ENCODE assay signal across 1 cellular context in the genomic region with DNA sequence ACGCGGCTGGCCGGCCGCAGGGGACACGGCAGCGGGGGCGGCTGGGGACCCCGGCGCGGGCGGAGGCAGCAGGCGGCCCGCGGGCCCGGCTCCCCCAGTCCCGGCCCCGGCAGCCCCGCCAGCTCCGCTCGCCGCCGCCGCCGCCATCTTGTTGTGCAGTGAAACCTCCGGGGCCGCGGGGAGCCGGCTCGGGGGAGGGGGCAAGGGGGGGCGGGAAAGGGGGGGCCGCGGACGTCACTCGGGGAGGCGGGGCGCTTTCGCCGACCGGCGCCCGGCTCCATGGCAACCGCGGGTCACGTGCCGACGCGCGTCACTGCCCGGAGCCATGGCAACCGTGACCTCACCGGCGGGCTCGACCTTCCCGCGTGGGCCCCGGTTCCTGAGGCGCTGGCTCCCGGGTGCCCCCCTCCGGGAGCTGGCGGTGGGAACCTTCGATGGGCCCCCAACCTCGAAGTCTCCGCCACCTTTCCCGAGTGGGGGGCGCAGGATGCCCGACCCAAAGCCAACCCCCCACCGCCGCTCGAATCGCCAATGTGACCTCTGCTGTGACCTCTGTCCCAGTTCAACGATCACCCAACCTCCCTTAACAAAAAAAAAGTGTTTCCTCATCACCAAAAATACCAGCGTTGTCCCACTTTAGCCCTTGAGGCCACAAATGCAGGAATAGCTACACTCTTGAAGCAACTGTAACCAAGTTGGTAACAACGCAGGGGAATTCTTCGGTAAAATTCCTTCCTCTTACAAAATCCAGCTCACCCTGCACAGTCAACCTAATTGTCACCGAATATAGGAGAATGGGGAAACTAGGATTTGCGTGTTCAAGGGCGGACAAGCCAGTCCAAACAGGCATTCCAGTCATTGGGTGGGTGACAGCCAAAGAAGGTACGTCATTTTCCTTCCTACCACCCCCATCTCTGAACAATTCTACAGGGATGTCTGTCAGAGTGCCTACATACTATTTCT.
TF ChIP-seq lines count a peak whose summit lies in the region.

A gene (minus strand): TSS at position 160 of the 963 bp plus-strand sequence. CDS start 13 bp downstream, at position 147.

TF ChIP-seq in K562, 482 proteins besides CTCF, POLR2A, EP300 and RAD21 (continued from another document):
- TF ChIP-seq, protein P1, sequence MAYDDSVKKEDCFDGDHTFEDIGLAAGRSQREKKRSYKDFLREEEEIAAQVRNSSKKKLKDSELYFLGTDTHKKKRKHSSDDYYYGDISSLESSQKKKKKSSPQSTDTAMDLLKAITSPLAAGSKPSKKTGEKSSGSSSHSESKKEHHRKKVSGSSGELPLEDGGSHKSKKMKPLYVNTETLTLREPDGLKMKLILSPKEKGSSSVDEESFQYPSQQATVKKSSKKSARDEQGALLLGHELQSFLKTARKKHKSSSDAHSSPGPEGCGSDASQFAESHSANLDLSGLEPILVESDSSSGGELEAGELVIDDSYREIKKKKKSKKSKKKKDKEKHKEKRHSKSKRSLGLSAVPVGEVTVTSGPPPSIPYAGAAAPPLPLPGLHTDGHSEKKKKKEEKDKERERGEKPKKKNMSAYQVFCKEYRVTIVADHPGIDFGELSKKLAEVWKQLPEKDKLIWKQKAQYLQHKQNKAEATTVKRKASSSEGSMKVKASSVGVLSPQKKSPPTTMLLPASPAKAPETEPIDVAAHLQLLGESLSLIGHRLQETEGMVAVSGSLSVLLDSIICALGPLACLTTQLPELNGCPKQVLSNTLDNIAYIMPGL (CRISPR knock-in tag; IDR thresholded peaks at IDR 0.05), result 0 out of 2 replicates have a peak, but pooled peaks have one; percentile 26
